ENCODE assay signal across 13 cellular contexts in the genomic region with DNA sequence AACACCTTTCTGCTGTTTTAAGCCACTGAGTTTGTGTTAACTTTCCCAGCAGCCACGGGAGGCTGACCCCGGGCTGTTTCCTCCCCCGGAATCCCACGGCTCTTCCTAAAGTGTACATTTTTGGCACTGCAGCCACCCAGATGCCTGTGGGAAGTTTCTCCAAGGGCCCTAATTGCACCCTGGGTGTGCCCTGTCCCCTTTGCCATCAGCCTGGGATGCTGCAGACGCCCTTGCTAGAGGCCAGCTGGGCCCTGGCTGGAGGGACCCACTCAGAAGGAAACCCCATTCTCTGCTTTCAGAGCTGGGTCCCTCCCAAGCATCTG.
"Had no signal": no experiment of that assay in that cellular context is flagged by ENCODE, and none has a peak within 500 bp of the region (broad histone marks: within the 10 kb centered on the region; RNA-seq: fewer than 3 reads in every experiment).

No MANE protein-coding gene starts in this region.

- H3K27me3 Mint-ChIP-seq: dendritic cell treated with granulocyte-macrophage colony-stimulating factor and Interleukin-4, amounts not matched to agents 40 ng/mL and 50 ng/mL, for 4 days had no signal

- H3K27ac ChIP-seq: epithelial cell of prostate, parathyroid adenoma, skin epidermis, thoracic aorta had no signal

- H3K36me3 ChIP-seq: thoracic aorta had no signal

- ATAC-seq: activated naive CD4-positive, alpha-beta T cell treated with anti-CD3 and anti-CD28 coated beads, Interleukin-2, amount 50 U/mL, for 72 hours; activated T-helper 17 cell treated with anti-CD3 and anti-CD28 coated beads, Interleukin-2, amount 50 U/mL, for 72 hours had no signal

- H3K36me3 Mint-ChIP-seq: activated naive CD4-positive, alpha-beta T cell treated with anti-CD3 and anti-CD28 coated beads, Interleukin-2, amount 50 U/mL, for 72 hours; WTC11 had no signal

- H3K27ac Mint-ChIP-seq: activated naive CD4-positive, alpha-beta T cell treated with anti-CD3 and anti-CD28 coated beads, Interleukin-2, amount 50 U/mL, for 72 hours; activated T-helper 17 cell treated with anti-CD3 and anti-CD28 coated beads, Interleukin-2, amount 50 U/mL, for 72 hours; dendritic cell treated with granulocyte-macrophage colony-stimulating factor and Interleukin-4, amounts not matched to agents 40 ng/mL and 50 ng/mL, for 4 days; T-helper 1 cell treated with Interleukin-12 subunit alpha and Interleukin-12 subunit beta and Interleukin-4 antibody, amounts not matched to agents 30 μg/mL and 1 μg/mL, for 36 hours; WTC11 had no signal

- H3K9me3 Mint-ChIP-seq: activated naive CD4-positive, alpha-beta T cell treated with anti-CD3 and anti-CD28 coated beads, Interleukin-2, amount 50 U/mL, for 72 hours; activated T-helper 17 cell treated with anti-CD3 and anti-CD28 coated beads, Interleukin-2, amount 50 U/mL, for 72 hours; dendritic cell treated with granulocyte-macrophage colony-stimulating factor and Interleukin-4, amounts not matched to agents 40 ng/mL and 50 ng/mL, for 4 days; T-helper 1 cell treated with Interleukin-12 subunit alpha and Interleukin-12 subunit beta and Interleukin-4 antibody, amounts not matched to agents 30 μg/mL and 1 μg/mL, for 36 hours; WTC11 had no signal

- H3K4me3 ChIP-seq: skin epidermis, thoracic aorta had no signal

- DNase-seq: central memory CD4-positive, alpha-beta T cell; foreskin melanocyte; stimulated activated CD4-positive, alpha-beta T cell treated with anti-CD3 and anti-CD28 coated beads, Interleukin-4, amount 100 ng/mL, for 4 hours; stimulated activated naive CD8-positive, alpha-beta T cell treated with anti-CD3 and anti-CD28 coated beads, Interleukin-15, Interleukin-2, amounts not matched to agents 100 U/mL and 50 U/mL, for 24 hours had no signal

- H3K4me3 Mint-ChIP-seq: activated T-helper 17 cell treated with anti-CD3 and anti-CD28 coated beads, Interleukin-2, amount 50 U/mL, for 72 hours; dendritic cell treated with granulocyte-macrophage colony-stimulating factor and Interleukin-4, amounts not matched to agents 40 ng/mL and 50 ng/mL, for 4 days; T-helper 1 cell treated with Interleukin-12 subunit alpha and Interleukin-12 subunit beta and Interleukin-4 antibody, amounts not matched to agents 30 μg/mL and 1 μg/mL, for 36 hours; WTC11 had no signal

- H3K4me1 Mint-ChIP-seq: activated T-helper 17 cell treated with anti-CD3 and anti-CD28 coated beads, Interleukin-2, amount 50 U/mL, for 72 hours; WTC11 had no signal

- H3K9me3 ChIP-seq: thoracic aorta had no signal

- H3K4me1 ChIP-seq: parathyroid adenoma had no signal
